8 cellular contexts compared by ENCODE assay signal in the genomic region with DNA sequence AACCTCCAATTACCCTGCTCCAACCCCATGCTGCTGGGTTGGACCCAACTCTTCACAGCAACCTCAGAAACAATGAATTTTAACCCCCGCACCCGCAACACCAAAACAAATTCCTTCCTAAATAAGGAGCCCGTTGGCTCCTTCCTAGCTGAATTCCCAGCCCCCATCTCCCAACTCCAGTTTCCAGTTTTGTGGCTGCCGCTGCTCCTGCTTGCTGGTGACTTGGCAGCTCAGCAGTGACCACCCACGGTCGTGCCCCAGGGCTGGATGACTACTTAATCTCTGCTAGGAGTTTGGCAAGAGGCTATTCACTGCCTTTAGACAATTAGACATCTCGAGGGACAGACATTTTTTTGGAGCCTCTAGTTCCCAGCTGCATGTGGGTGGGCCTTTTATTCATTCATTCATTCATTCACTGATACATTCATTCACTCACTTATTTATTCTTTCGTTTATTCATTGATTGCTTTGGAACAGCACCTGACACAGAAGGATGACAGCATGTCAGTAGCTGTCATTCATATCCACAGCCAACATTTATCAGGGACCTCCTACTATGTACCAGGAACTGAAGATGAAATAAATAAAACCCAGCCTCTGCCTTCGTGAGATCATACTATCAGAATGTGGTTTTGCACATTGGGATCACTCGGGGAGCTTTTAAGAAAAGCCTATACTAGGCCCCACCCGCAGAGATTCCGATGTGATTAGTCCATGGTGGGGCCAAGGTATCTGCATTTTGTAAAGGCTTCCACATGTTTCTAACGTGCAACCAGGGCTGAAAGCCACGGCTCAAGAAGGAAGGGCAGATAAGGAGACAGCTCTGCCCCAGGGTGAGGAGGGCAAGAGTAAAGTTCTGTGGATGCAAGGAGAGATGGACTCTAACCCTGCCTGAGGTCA.
A peak's percentile ranks its signal among the peaks of the same experiment; 100 is the strongest.
DNase-seq lines count a peak whose midpoint lies in the region; ATAC-seq and TF ChIP-seq lines count a peak whose summit lies in the region.

No MANE protein-coding gene starts in this region.

- H3K4me1 ChIP-seq in testis = peaks cover 3% of the 10 kb centered on the region

- H3K27me3 Mint-ChIP-seq in stimulated activated naive CD8-positive, alpha-beta T cell treated with anti-CD3 and anti-CD28 coated beads, Interleukin-15, amount 100 ng/mL, for 72 hours = no peaks in the 10 kb centered on the region

- peaks cover 6% of the 10 kb centered on the region for H3K4me1 Mint-ChIP-seq in stimulated activated naive CD8-positive, alpha-beta T cell treated with anti-CD3 and anti-CD28 coated beads, Interleukin-15, amount 100 ng/mL, for 72 hours

- intact Hi-C loops in testis (cut with DNase I; ENCODE audit: low total_unique reads) = no loop called here

- H3K4me3 ChIP-seq in astrocyte of the cerebellum (ENCODE audit: low read depth, low read length) (no peak overlapping the region), testis (no peak overlapping the region)

- POLR2A ChIA-PET in HEK293T (lab: Yijun Ruan, JAX) = no interaction called here

- H3K4me3 Mint-ChIP-seq in stimulated activated naive CD8-positive, alpha-beta T cell treated with anti-CD3 and anti-CD28 coated beads, Interleukin-15, amount 100 ng/mL, for 72 hours = no peak overlapping the region

- 62 to 65% methylated on average over 14 of the region's 14 CpGs for WGBS in testis, 2 donors

- H3K9me3 Mint-ChIP-seq in stimulated activated naive CD8-positive, alpha-beta T cell treated with anti-CD3 and anti-CD28 coated beads, Interleukin-15, amount 100 ng/mL, for 72 hours = no peaks in the 10 kb centered on the region

- DNase-seq in HEK293T (ENCODE audit: extremely low spot score) (peak; percentile 44), astrocyte of the cerebellum (ENCODE audit: low read depth) (peak; percentile 91), iPS-NIHi11 (ENCODE audit: low spot score) (peak; percentile 65), testis (peak; percentile 68), occipital lobe (lab: John Stamatoyannopoulos, UW) (no peak), NCI-H1694 treated with DMSO at 0.1 percent for 48 hours (lab: John Stamatoyannopoulos, UW) (no peak), D341Med (ENCODE audit: low spot score) (no peak)
- no peak for DNase-seq in stimulated activated naive CD8-positive, alpha-beta T cell treated with anti-CD3 and anti-CD28 coated beads, Interleukin-15, amount 100 ng/mL, for 72 hours

- no peaks in the 10 kb centered on the region for H3K27me3 ChIP-seq in testis

- H3K9me3 ChIP-seq in testis = no peaks in the 10 kb centered on the region

- no peak for TF ChIP-seq POLR2A in testis (IDR thresholded peaks at IDR 0.05)

- H3K27ac Mint-ChIP-seq in stimulated activated naive CD8-positive, alpha-beta T cell treated with anti-CD3 and anti-CD28 coated beads, Interleukin-15, amount 100 ng/mL, for 72 hours = peak overlapping the region in 1 of 2 donors; percentile 23

- peak overlapping the region in 1 of 2 donors; percentile 19 for H3K27ac ChIP-seq in testis

- in situ Hi-C loops in astrocyte of the cerebellum (cut with HindIII; ENCODE audit: low sequenced_read_pairs) = no loop called here

- ATAC-seq in stimulated activated naive CD8-positive, alpha-beta T cell treated with anti-CD3 and anti-CD28 coated beads, Interleukin-15, amount 100 ng/mL, for 72 hours = no peak

- TF ChIP-seq CTCF in astrocyte of the cerebellum (IDR thresholded peaks at IDR 0.05; ENCODE audit: low read depth, low read length, missing control alignments) = no peak
- no peak for TF ChIP-seq CTCF in testis (IDR thresholded peaks at IDR 0.05)

- no peaks in the 10 kb centered on the region for H3K36me3 ChIP-seq in testis (ENCODE audit: low read depth, missing control alignments)

- CTCF ChIA-PET in HEK293T (lab: Yijun Ruan, JAX) = interaction anchor here (0.6 kb wide), 1 partner anchor 733 kb away, joined by 5 read pairs; no protein-coding TSS in a partner anchor

TF ChIP-seq in HEK293T, 16 proteins besides CTCF, POLR2A, EP300 and RAD21:
- TF ChIP-seq ARNT (IDR thresholded peaks at IDR 0.05) (no peak), ELF4 (IDR thresholded peaks at IDR 0.05) (no peak), SP1 (IDR thresholded peaks at IDR 0.05) (no peak), FOXA1 (IDR thresholded peaks at IDR 0.05) (no peak), NFRKB (IDR thresholded peaks at IDR 0.05) (no peak), FOXK2 (IDR thresholded peaks at IDR 0.05) (no peak)
- TF ChIP-seq, protein P1, sequence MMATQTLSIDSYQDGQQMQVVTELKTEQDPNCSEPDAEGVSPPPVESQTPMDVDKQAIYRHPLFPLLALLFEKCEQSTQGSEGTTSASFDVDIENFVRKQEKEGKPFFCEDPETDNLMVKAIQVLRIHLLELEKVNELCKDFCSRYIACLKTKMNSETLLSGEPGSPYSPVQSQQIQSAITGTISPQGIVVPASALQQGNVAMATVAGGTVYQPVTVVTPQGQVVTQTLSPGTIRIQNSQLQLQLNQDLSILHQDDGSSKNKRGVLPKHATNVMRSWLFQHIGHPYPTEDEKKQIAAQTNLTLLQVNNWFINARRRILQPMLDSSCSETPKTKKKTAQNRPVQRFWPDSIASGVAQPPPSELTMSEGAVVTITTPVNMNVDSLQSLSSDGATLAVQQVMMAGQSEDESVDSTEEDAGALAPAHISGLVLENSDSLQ (IDR thresholded peaks at IDR 0.05) = peak; percentile 60

Comparison
In these comparisons a context has a peak if more than half of its experiments do, and no peak if none do; other contexts are left out.
1. DNase-seq: peak in HEK293T (single experiment), astrocyte of the cerebellum (single experiment), iPS-NIHi11 (single experiment) and testis (single experiment); none in occipital lobe (single experiment), stimulated activated naive CD8-positive, alpha-beta T cell treated with anti-CD3 and anti-CD28 coated beads, Interleukin-15, amount 100 ng/mL, for 72 hours (0 of 2), NCI-H1694 treated with DMSO at 0.1 percent for 48 hours (single experiment) and D341Med (single experiment).